ENCODE assay signal across 11 cellular contexts in the genomic region with DNA sequence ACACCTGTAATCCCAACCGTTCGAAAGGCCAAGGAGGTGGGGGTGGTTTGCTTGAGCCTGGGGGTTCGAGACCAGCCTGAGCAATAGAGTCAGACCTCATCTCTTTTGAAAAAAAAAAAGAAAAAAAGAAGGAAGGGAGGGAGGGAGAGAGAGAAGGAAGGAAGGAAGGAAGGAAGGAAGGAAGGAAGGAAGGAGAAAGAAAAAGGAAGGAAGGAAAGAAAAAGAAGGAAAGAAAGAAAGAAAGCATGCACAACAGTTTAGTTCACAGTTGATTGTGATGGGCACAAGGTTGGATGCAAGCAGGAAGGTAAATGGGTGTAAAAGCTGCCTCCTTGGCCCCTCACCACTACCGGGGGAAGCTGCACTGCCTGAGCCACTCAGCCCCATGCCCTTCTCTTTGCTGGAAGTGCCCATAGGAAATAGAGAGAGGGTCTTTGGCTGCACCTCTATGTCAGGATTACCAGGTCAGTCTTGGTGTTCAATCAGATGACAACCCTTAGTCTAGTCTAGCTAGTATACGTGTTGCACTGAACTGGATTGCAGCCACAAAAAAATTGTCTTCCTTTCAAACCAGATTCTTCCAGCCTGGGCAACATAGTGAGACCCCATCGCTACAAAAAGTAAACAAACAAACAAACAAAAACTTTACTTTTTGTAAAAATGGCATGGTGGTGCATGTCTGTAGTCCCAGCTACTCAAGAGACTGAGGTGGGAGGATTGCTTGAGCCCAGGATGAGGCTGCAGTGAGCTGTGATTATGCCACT. TPM values are rescaled to one million over a fixed set of nuclear protein-coding genes. Genes with fewer than 3 reads are reported as not detected.
DNase-seq lines count a peak whose midpoint lies in the region; ATAC-seq and TF ChIP-seq lines count a peak whose summit lies in the region.
"Had no signal": no experiment of that assay in that cellular context is flagged by ENCODE, and none has a peak within 500 bp of the region (broad histone marks: within the 10 kb centered on the region; RNA-seq: fewer than 3 reads in every experiment).

No MANE protein-coding gene starts in this region.

- H3K27me3 Mint-ChIP-seq in glutamatergic neuron (ENCODE audit: unreplicated experiment), result no peaks in the 10 kb centered on the region

- no peaks in the 10 kb centered on the region for H3K27me3 ChIP-seq in esophagus muscularis mucosa
- H3K27me3 ChIP-seq in neutrophil, result no peaks in the 10 kb centered on the region

- no peaks in the 10 kb centered on the region for H3K4me1 Mint-ChIP-seq in glutamatergic neuron (ENCODE audit: low read depth, unreplicated experiment)

- peaks cover 35 to 67% (median 57%) of the 10 kb centered on the region in 4 donors for H3K36me3 ChIP-seq in esophagus muscularis mucosa
- H3K36me3 ChIP-seq in neutrophil, result peaks cover 59% of the 10 kb centered on the region

- ATAC-seq in Right ventricle myocardium inferior (peak; percentile 4), GM18907 (IDR thresholded peaks at IDR 0.05; ENCODE audit: unreplicated experiment) (no peak), HG03280 (IDR thresholded peaks at IDR 0.05; ENCODE audit: unreplicated experiment) (no peak)

- H3K36me3 Mint-ChIP-seq in glutamatergic neuron (ENCODE audit: unreplicated experiment), result no peaks in the 10 kb centered on the region

- DNase-seq in Right ventricle myocardium inferior (ENCODE audit: missing footprints) (no peak), cardiac septum (ENCODE audit: low spot score) (no peak), esophagus muscularis mucosa (ENCODE audit: extremely low spot score) (no peak), DMS79 treated with DMSO at 0.1 percent for 48 hours (lab: John Stamatoyannopoulos, UW) (no peak), glutamatergic neuron (no peak)
- DNase-seq: effector CD4-positive, alpha-beta T cell; MM.1S; NCI-H774 had no signal

- no peaks in the 10 kb centered on the region for H3K9me3 Mint-ChIP-seq in glutamatergic neuron (ENCODE audit: unreplicated experiment)

- H3K4me3 Mint-ChIP-seq in glutamatergic neuron (ENCODE audit: unreplicated experiment), result no peak overlapping the region

- no peak for TF ChIP-seq EP300 in esophagus muscularis mucosa (IDR thresholded peaks at IDR 0.05)

- H3K27ac ChIP-seq in esophagus muscularis mucosa (replicated peaks in 1 of 4) (peak overlapping the region; percentile 84 to 91 (median 88)), neutrophil (peak overlapping the region; percentile 87)

- H3K4me1 ChIP-seq in esophagus muscularis mucosa (peaks cover 50 to 62% (median 52%) of the 10 kb centered on the region in 4 donors), neutrophil (ENCODE audit: control insufficient read depth in 1 of 2, insufficient read depth in 1 of 2, low read depth in 1 of 2, low read length in 1 of 2) (peaks cover 56 to 58% of the 10 kb centered on the region in 2 experiments)

- no peak for TF ChIP-seq POLR2A in esophagus muscularis mucosa (IDR thresholded peaks at IDR 0.05; ENCODE audit: low read depth)

- no peak overlapping the region for H3K27ac Mint-ChIP-seq in glutamatergic neuron (ENCODE audit: unreplicated experiment)

- TF ChIP-seq CTCF in esophagus muscularis mucosa (IDR thresholded peaks at IDR 0.05) (no peak), neutrophil (IDR thresholded peaks at IDR 0.05) (no peak), glutamatergic neuron (IDR thresholded peaks at IDR 0.05; ENCODE audit: partially characterized antibody, unreplicated experiment) (no peak)

- H3K9me3 ChIP-seq in esophagus muscularis mucosa, result no peaks in the 10 kb centered on the region
- no peaks in the 10 kb centered on the region for H3K9me3 ChIP-seq in neutrophil

- intact Hi-C loops in Right ventricle myocardium inferior (cut with DNase I), result loop anchor here (2.0 kb wide), 1 partner anchor 19 kb away; the partner anchor contains the start of gene MAP3K8
- intact Hi-C loops in cardiac septum (cut with DNase I), result no loop called here
- intact Hi-C loops in esophagus muscularis mucosa (cut with DNase I), result no loop called here

- 89% methylated on average over 6 of the region's 6 CpGs for WGBS in esophagus muscularis mucosa

- H3K4me3 ChIP-seq in esophagus muscularis mucosa, result peak overlapping the region in 3 of 4 donors; percentile 0 to 18 (median 11)
- no peak overlapping the region for H3K4me3 ChIP-seq in neutrophil (ENCODE audit: low read depth in 1 of 2, low read length in 1 of 2)

RNA-seq across cellular contexts. Expression of gene MAP3K8, which starts 20.0 kb away (rescaled TPM):
- total RNA-seq in Right ventricle myocardium inferior, result 6.7 TPM
- 6.1 TPM for total RNA-seq in cardiac septum
- total RNA-seq in esophagus muscularis mucosa, result 10 to 100 TPM; 18.7 to 74.2 (median 24.1) TPM
- total RNA-seq in glutamatergic neuron (ENCODE audit: unreplicated experiment), result 1.7 TPM

Comparison
In these comparisons a context has a peak if more than half of its experiments do, and no peak if none do; other contexts are left out.
1. H3K4me3 ChIP-seq: peak in esophagus muscularis mucosa (3 of 4); none in neutrophil (0 of 2).